8 cellular contexts compared by ENCODE assay signal in genomic region chr6:32894085-32895005, GRCh38. TPM values are rescaled to one million over a fixed set of nuclear protein-coding genes. Genes with fewer than 3 reads are reported as not detected.
DNase-seq lines count a peak whose midpoint lies in the region; ATAC-seq and TF ChIP-seq lines count a peak whose summit lies in the region.

No MANE protein-coding gene starts in this region.

- H3K4me2 ChIP-seq in GM23338 = peak overlapping the region; percentile 91

- no peaks in the 10 kb centered on the region for H3K9me2 ChIP-seq in GM23338 (ENCODE audit: insufficient read depth)

- no peaks in the 10 kb centered on the region; the same call in 2 of the 3 replicates for H3K9me3 Mint-ChIP-seq in GM23338
- no peaks in the 10 kb centered on the region for H3K9me3 Mint-ChIP-seq in activated T-helper 17 cell treated with anti-CD3 and anti-CD28 coated beads, Interleukin-2, amount 50 U/mL, for 72 hours
- H3K9me3 Mint-ChIP-seq in natural killer cell treated with Interleukin-12 subunit alpha and Interleukin-12 subunit beta and Interleukin-15 and Interleukin-18, amount 100 ng/mL, for 72 hours = no peaks in the 10 kb centered on the region

- no peaks in the 10 kb centered on the region; the same call in 1 of the 2 replicates for H4K20me1 ChIP-seq in GM23338 (replicated peaks; ENCODE audit: insufficient read depth)

- peak overlapping the region; percentile 98 for H2AFZ ChIP-seq in GM23338

- H3K4me3 Mint-ChIP-seq in GM23338 = peak overlapping the region; percentile 94
- H3K4me3 Mint-ChIP-seq in activated T-helper 17 cell treated with anti-CD3 and anti-CD28 coated beads, Interleukin-2, amount 50 U/mL, for 72 hours = peak overlapping the region; percentile 93
- H3K4me3 Mint-ChIP-seq in natural killer cell treated with Interleukin-12 subunit alpha and Interleukin-12 subunit beta and Interleukin-15 and Interleukin-18, amount 100 ng/mL, for 72 hours = peak overlapping the region; percentile 95

- H3K27ac Mint-ChIP-seq in GM23338 = peak overlapping the region; percentile 95
- peak overlapping the region; percentile 90 for H3K27ac Mint-ChIP-seq in activated T-helper 17 cell treated with anti-CD3 and anti-CD28 coated beads, Interleukin-2, amount 50 U/mL, for 72 hours
- H3K27ac Mint-ChIP-seq in natural killer cell treated with Interleukin-12 subunit alpha and Interleukin-12 subunit beta and Interleukin-15 and Interleukin-18, amount 100 ng/mL, for 72 hours = peak overlapping the region; percentile 89 to 97

- H3K4me1 Mint-ChIP-seq in GM23338 = peaks cover 10% of the 10 kb centered on the region
- peaks cover 18% of the 10 kb centered on the region for H3K4me1 Mint-ChIP-seq in activated T-helper 17 cell treated with anti-CD3 and anti-CD28 coated beads, Interleukin-2, amount 50 U/mL, for 72 hours
- H3K4me1 Mint-ChIP-seq in natural killer cell treated with Interleukin-12 subunit alpha and Interleukin-12 subunit beta and Interleukin-15 and Interleukin-18, amount 100 ng/mL, for 72 hours (ENCODE audit: low read depth in 2 of 2) = peaks cover 31 to 43% of the 10 kb centered on the region in 2 donors

- H3K36me3 Mint-ChIP-seq in GM23338 (ENCODE audit: low read depth) = no peaks in the 10 kb centered on the region
- H3K36me3 Mint-ChIP-seq in activated T-helper 17 cell treated with anti-CD3 and anti-CD28 coated beads, Interleukin-2, amount 50 U/mL, for 72 hours (ENCODE audit: low read depth) = no peaks in the 10 kb centered on the region
- no peaks in the 10 kb centered on the region for H3K36me3 Mint-ChIP-seq in natural killer cell treated with Interleukin-12 subunit alpha and Interleukin-12 subunit beta and Interleukin-15 and Interleukin-18, amount 100 ng/mL, for 72 hours

- H3K4me3 ChIP-seq in GM23338 = peak overlapping the region; percentile 97
- peak overlapping the region; percentile 85 for H3K4me3 ChIP-seq in fibroblast of pulmonary artery (replicated peaks; ENCODE audit: low read depth, low read length)

- H3K79me2 ChIP-seq in GM23338 (replicated peaks; ENCODE audit: insufficient read depth) = peaks cover 8% of the 10 kb centered on the region; the same call in 1 of the 2 replicates

- peaks cover 14% of the 10 kb centered on the region for H3K27me3 Mint-ChIP-seq in GM23338 (ENCODE audit: insufficient read depth, low read depth, poor library complexity)
- no peaks in the 10 kb centered on the region for H3K27me3 Mint-ChIP-seq in activated T-helper 17 cell treated with anti-CD3 and anti-CD28 coated beads, Interleukin-2, amount 50 U/mL, for 72 hours
- no peaks in the 10 kb centered on the region for H3K27me3 Mint-ChIP-seq in natural killer cell treated with Interleukin-12 subunit alpha and Interleukin-12 subunit beta and Interleukin-15 and Interleukin-18, amount 100 ng/mL, for 72 hours

- peak; percentile 97 for DNase-seq in Daoy (ENCODE audit: low read depth)
- DNase-seq in GM23338 (ENCODE audit: low spot score) = peak; percentile 95
- DNase-seq in Kasumi-1 (lab: John Stamatoyannopoulos, UW) = peak; percentile 76 to 84
- peak; percentile 90 for DNase-seq in RKO (ENCODE audit: low spot score)
- DNase-seq in fibroblast of pulmonary artery (ENCODE audit: low read depth) = peak; percentile 93
- DNase-seq in natural killer cell treated with Interleukin-12 subunit alpha and Interleukin-12 subunit beta and Interleukin-15 and Interleukin-18, amount 100 ng/mL, for 72 hours (ENCODE audit: low spot score) = peak; percentile 93
- DNase-seq in stimulated activated naive CD4-positive, alpha-beta T cell treated with Interleukin-2 at 50 U/mL for 16 hours (lab: John Stamatoyannopoulos, UW) = peak; percentile 91

- TF ChIP-seq CTCF in GM23338 (conservative IDR thresholded peaks at IDR 0.05; ENCODE audit: low read depth in 2 of 2) (no peak), fibroblast of pulmonary artery (IDR thresholded peaks at IDR 0.05; ENCODE audit: low read length, missing control alignments) (no peak)

- H3K36me3 ChIP-seq in GM23338 (ENCODE audit: insufficient read depth) = no peaks in the 10 kb centered on the region

- peaks cover 8% of the 10 kb centered on the region; the same call in 1 of the 2 replicates for H3K4me1 ChIP-seq in GM23338 (ENCODE audit: insufficient read depth)

- H3K27me3 ChIP-seq in GM23338 (ENCODE audit: insufficient read depth) = no peaks in the 10 kb centered on the region

- ATAC-seq in GM23338 = peak; percentile 97
- ATAC-seq in activated T-helper 17 cell treated with anti-CD3 and anti-CD28 coated beads, Interleukin-2, amount 50 U/mL, for 72 hours (replicated peaks) = peak; percentile 99
- ATAC-seq in natural killer cell treated with Interleukin-12 subunit alpha and Interleukin-12 subunit beta and Interleukin-15 and Interleukin-18, amount 100 ng/mL, for 72 hours = peak; percentile 99

- H3K27ac ChIP-seq in GM23338 (ENCODE audit: low read depth) = peak overlapping the region; percentile 93

- no peaks in the 10 kb centered on the region for H3F3A ChIP-seq in GM23338 (replicated peaks; ENCODE audit: low read depth)

TF ChIP-seq in GM23338, 12 proteins besides CTCF, POLR2A, EP300 and RAD21 (continues in another document):
- no peak for TF ChIP-seq ZNF114 (CRISPR knock-in tag; IDR thresholded peaks at IDR 0.05)

RNA-seq across cellular contexts. Expression of gene PSMB9, which starts 40.4 kb away (rescaled TPM):
- 76.5 and 99.3 TPM in 2 replicates for total RNA-seq in Daoy (2014; rRNA removed; shearing (Covaris generic))
- 2.8 TPM in 1 of 2 replicates, not detected in the other for total RNA-seq in GM23338 (2014; rRNA removed; shearing (Covaris generic))
- 5.5 and 6.2 TPM in 2 replicates for polyA plus RNA-seq in GM23338 (2016; fragmentation: Nextera tagmentation; extraction: Ambion mirVana)
- 100 to 1,000 TPM; 203 to 215 TPM for total RNA-seq in activated T-helper 17 cell treated with anti-CD3 and anti-CD28 coated beads, Interleukin-2, amount 50 U/mL, for 72 hours
- total RNA-seq in natural killer cell treated with Interleukin-12 subunit alpha and Interleukin-12 subunit beta and Interleukin-15 and Interleukin-18, amount 100 ng/mL, for 72 hours = 100 to 1,000 TPM; 212 to 401 TPM

RNA-seq across cellular contexts. Expression of gene TAP1, which starts 40.8 kb away (rescaled TPM):
- total RNA-seq in Daoy (2014; rRNA removed; shearing (Covaris generic)) = 74.7 and 78.8 TPM in 2 replicates
- total RNA-seq in GM23338 (2014; rRNA removed; shearing (Covaris generic)) = 16.5 and 22.0 TPM in 2 replicates
- polyA plus RNA-seq in GM23338 (2016; fragmentation: Nextera tagmentation; extraction: Ambion mirVana) = 13.8 and 14.2 TPM in 2 replicates
- 100 to 1,000 TPM; 302 to 387 TPM for total RNA-seq in activated T-helper 17 cell treated with anti-CD3 and anti-CD28 coated beads, Interleukin-2, amount 50 U/mL, for 72 hours
- total RNA-seq in natural killer cell treated with Interleukin-12 subunit alpha and Interleukin-12 subunit beta and Interleukin-15 and Interleukin-18, amount 100 ng/mL, for 72 hours = 100 to 1,000 TPM; 512 to 588 TPM

RNA-seq across cellular contexts. Expression of gene HLA-DMB, which starts 46.5 kb away (rescaled TPM):
- total RNA-seq in Daoy (2014; rRNA removed; shearing (Covaris generic)) = 0.23 and 3.2 TPM in 2 replicates
- total RNA-seq in GM23338 (2014; rRNA removed; shearing (Covaris generic)) = 1.3 and 1.6 TPM in 2 replicates
- polyA plus RNA-seq in GM23338 (2016; fragmentation: Nextera tagmentation; extraction: Ambion mirVana) = 0.70 and 1.4 TPM in 2 replicates
- 10 to 100 TPM in 1 of 2 donors, 1 to 10 TPM in 1; 2.7 to 17.7 TPM for total RNA-seq in activated T-helper 17 cell treated with anti-CD3 and anti-CD28 coated beads, Interleukin-2, amount 50 U/mL, for 72 hours
- total RNA-seq in natural killer cell treated with Interleukin-12 subunit alpha and Interleukin-12 subunit beta and Interleukin-15 and Interleukin-18, amount 100 ng/mL, for 72 hours = 10 to 100 TPM in 1 of 2 donors, 1 to 10 TPM in 1; 2.7 to 17.8 TPM

RNA-seq across cellular contexts. Expression of gene PSMB8, which starts 50.5 kb away (rescaled TPM):
- total RNA-seq in Daoy (2014; rRNA removed; shearing (Covaris generic)) = 108 and 133 TPM in 2 replicates
- 16.5 and 20.2 TPM in 2 replicates for total RNA-seq in GM23338 (2014; rRNA removed; shearing (Covaris generic))
- polyA plus RNA-seq in GM23338 (2016; fragmentation: Nextera tagmentation; extraction: Ambion mirVana) = 27.1 and 27.6 TPM in 2 replicates
- 100 to 1,000 TPM; 286 to 344 TPM for total RNA-seq in activated T-helper 17 cell treated with anti-CD3 and anti-CD28 coated beads, Interleukin-2, amount 50 U/mL, for 72 hours
- total RNA-seq in natural killer cell treated with Interleukin-12 subunit alpha and Interleukin-12 subunit beta and Interleukin-15 and Interleukin-18, amount 100 ng/mL, for 72 hours = 100 to 1,000 TPM; 259 to 356 TPM

RNA-seq across cellular contexts. Expression of gene TAP2, which starts 55.8 kb away (rescaled TPM):
- total RNA-seq in Daoy (2014; rRNA removed; shearing (Covaris generic)) = 41.9 and 183 TPM in 2 replicates
- 9.5 and 102 TPM in 2 replicates for total RNA-seq in GM23338 (2014; rRNA removed; shearing (Covaris generic))
- polyA plus RNA-seq in GM23338 (2016; fragmentation: Nextera tagmentation; extraction: Ambion mirVana) = 3.4 and 4.9 TPM in 2 replicates
- total RNA-seq in activated T-helper 17 cell treated with anti-CD3 and anti-CD28 coated beads, Interleukin-2, amount 50 U/mL, for 72 hours = 100 to 1,000 TPM in 1 of 2 donors, 10 to 100 TPM in 1; 94.0 to 169 TPM
- 100 to 1,000 TPM; 220 to 252 TPM for total RNA-seq in natural killer cell treated with Interleukin-12 subunit alpha and Interleukin-12 subunit beta and Interleukin-15 and Interleukin-18, amount 100 ng/mL, for 72 hours

Comparison
In these comparisons a context has a peak if more than half of its experiments do, and no peak if none do; other contexts are left out.
1. Peak in every context shown above with its lines: DNase-seq, ATAC-seq, H3K4me3 ChIP-seq and H3K27ac ChIP-seq.
2. RNA of gene PSMB9, which starts 40.4 kb away (total RNA-seq): 212 to 401 TPM in natural killer cell treated with Interleukin-12 subunit alpha and Interleukin-12 subunit beta and Interleukin-15 and Interleukin-18, amount 100 ng/mL, for 72 hours, 203 to 215 TPM in activated T-helper 17 cell treated with anti-CD3 and anti-CD28 coated beads, Interleukin-2, amount 50 U/mL, for 72 hours and 76.5 to 99.3 TPM in Daoy; 2.8 TPM in GM23338; every median in the first group is over 10 times any median in the second.